8 cellular contexts compared by ENCODE assay signal in genomic region chr20:52971498-52972189, GRCh38. TPM values are rescaled to one million over a fixed set of nuclear protein-coding genes. Genes with fewer than 3 reads are reported as not detected.
DNase-seq lines count a peak whose midpoint lies in the region; ATAC-seq and TF ChIP-seq lines count a peak whose summit lies in the region.

No MANE protein-coding gene starts in this region.

- H3K4me3 ChIP-seq in muscle layer of colon (ENCODE audit: low read depth in 1 of 2, low read length in 2 of 2) (peak overlapping the region; percentile 42 to 60), upper lobe of left lung (peak overlapping the region in 3 of 4 donors; percentile 35 to 49 (median 47))

- ATAC-seq in central memory CD8-positive, alpha-beta T cell (replicated peaks; ENCODE audit: extremely low read depth, poor library complexity, severe bottlenecking): no peak
- ATAC-seq in upper lobe of left lung (ENCODE audit: low FRiP score in 2 of 2): no peak
- no peak for ATAC-seq in GM19452 (IDR thresholded peaks at IDR 0.05; ENCODE audit: unreplicated experiment)

- TF ChIP-seq EP300 in upper lobe of left lung (IDR thresholded peaks at IDR 0.05): no peak

- H3K27me3 ChIP-seq in muscle layer of colon (ENCODE audit: control insufficient read depth in 1 of 2, insufficient read depth in 2 of 2, low read length in 2 of 2) (peaks cover 5 to 18% of the 10 kb centered on the region in 2 donors), upper lobe of left lung (peaks cover 0 to 9% (median 0%) of the 10 kb centered on the region in 4 donors)

- no peaks in the 10 kb centered on the region for H3K4me1 ChIP-seq in muscle layer of colon (ENCODE audit: insufficient read depth, low read length)
- peaks cover 0 to 18% (median 0%) of the 10 kb centered on the region in 4 donors for H3K4me1 ChIP-seq in upper lobe of left lung

- H3K9me3 Mint-ChIP-seq in activated naive CD4-positive, alpha-beta T cell treated with anti-CD3 and anti-CD28 coated beads, Interleukin-2, amount 50 U/mL, for 24 hours: no peaks in the 10 kb centered on the region
- H3K9me3 Mint-ChIP-seq in central memory CD8-positive, alpha-beta T cell: no peaks in the 10 kb centered on the region

- H3K9ac ChIP-seq in muscle layer of colon (ENCODE audit: low read length): no peak overlapping the region

- 8 to 13% methylated on average over 8 to 15 of the region's 16 CpGs for WGBS in upper lobe of left lung, 2 donors

- peak overlapping the region; percentile 84 for H3K27ac Mint-ChIP-seq in activated naive CD4-positive, alpha-beta T cell treated with anti-CD3 and anti-CD28 coated beads, Interleukin-2, amount 50 U/mL, for 24 hours
- peak overlapping the region; percentile 7 for H3K27ac Mint-ChIP-seq in central memory CD8-positive, alpha-beta T cell (ENCODE audit: low read depth)

- H3K9me3 ChIP-seq in muscle layer of colon (ENCODE audit: low read length) (no peaks in the 10 kb centered on the region), upper lobe of left lung (no peaks in the 10 kb centered on the region)

- H3K4me1 Mint-ChIP-seq in activated naive CD4-positive, alpha-beta T cell treated with anti-CD3 and anti-CD28 coated beads, Interleukin-2, amount 50 U/mL, for 24 hours: peaks cover 42% of the 10 kb centered on the region
- peaks cover 12% of the 10 kb centered on the region for H3K4me1 Mint-ChIP-seq in central memory CD8-positive, alpha-beta T cell

- no peaks in the 10 kb centered on the region for H3K36me3 ChIP-seq in muscle layer of colon (ENCODE audit: insufficient read depth, low read length)
- H3K36me3 ChIP-seq in upper lobe of left lung: no peaks in the 10 kb centered on the region

- H3K4me3 Mint-ChIP-seq in activated naive CD4-positive, alpha-beta T cell treated with anti-CD3 and anti-CD28 coated beads, Interleukin-2, amount 50 U/mL, for 24 hours: peak overlapping the region; percentile 80
- peak overlapping the region; percentile 63 for H3K4me3 Mint-ChIP-seq in central memory CD8-positive, alpha-beta T cell

- H3K27me3 Mint-ChIP-seq in activated naive CD4-positive, alpha-beta T cell treated with anti-CD3 and anti-CD28 coated beads, Interleukin-2, amount 50 U/mL, for 24 hours: no peaks in the 10 kb centered on the region
- H3K27me3 Mint-ChIP-seq in central memory CD8-positive, alpha-beta T cell: peaks cover 87% of the 10 kb centered on the region

- H3K27ac ChIP-seq in muscle layer of colon (ENCODE audit: low read depth, low read length): no peak overlapping the region
- H3K27ac ChIP-seq in upper lobe of left lung: no peak overlapping the region

- H3K36me3 Mint-ChIP-seq in activated naive CD4-positive, alpha-beta T cell treated with anti-CD3 and anti-CD28 coated beads, Interleukin-2, amount 50 U/mL, for 24 hours: peaks cover 3% of the 10 kb centered on the region
- peaks cover 2% of the 10 kb centered on the region for H3K36me3 Mint-ChIP-seq in central memory CD8-positive, alpha-beta T cell (ENCODE audit: insufficient read depth)

- TF ChIP-seq CTCF in upper lobe of left lung (IDR thresholded peaks at IDR 0.05): no peak

- DNase-seq in activated naive CD4-positive, alpha-beta T cell (lab: John Stamatoyannopoulos, UW): no peak
- no peak for DNase-seq in central memory CD8-positive, alpha-beta T cell (ENCODE audit: low spot score in 2 of 2)
- DNase-seq in upper lobe of left lung (peak in 1 of 2 donors; percentile 75), anterior cingulate cortex (lab: John Stamatoyannopoulos, UW) (no peak), RPMI8226 (no peak)

- no peak for TF ChIP-seq POLR2A in upper lobe of left lung (IDR thresholded peaks at IDR 0.05)

RNA-seq across cellular contexts. Expression of gene TSHZ2, which starts 0.5 kb away (rescaled TPM):
- 10 to 100 TPM in 1 of 6 donors, 1 to 10 TPM in 5; 1.8 to 10.0 (median 3.2) TPM for total RNA-seq in upper lobe of left lung
